In the genomic region with DNA sequence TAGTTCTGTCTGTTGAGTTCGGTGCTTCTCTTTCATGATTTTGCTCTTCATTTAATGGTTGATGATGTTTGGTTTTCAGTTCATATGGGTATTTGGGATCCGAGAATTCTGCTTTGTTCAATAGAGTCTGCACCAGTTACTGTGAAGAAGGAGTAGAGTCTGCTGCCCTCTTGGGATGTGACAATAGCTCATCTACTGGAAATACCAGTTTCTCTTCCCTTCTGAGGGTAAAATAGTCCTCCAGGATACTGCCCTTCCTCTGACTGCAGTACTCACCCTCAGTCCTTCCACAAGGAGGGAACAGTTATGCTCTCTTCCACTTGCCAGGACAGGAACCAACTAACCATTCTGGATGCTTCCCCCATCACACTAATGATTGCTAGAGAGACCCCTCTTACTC, we compare ENCODE assay signal across 22 cellular contexts. TPM values are rescaled to one million over a fixed set of nuclear protein-coding genes. Genes with fewer than 3 reads are reported as not detected.
"Had no signal": no experiment of that assay in that cellular context is flagged by ENCODE, and none has a peak within 500 bp of the region (broad histone marks: within the 10 kb centered on the region; RNA-seq: fewer than 3 reads in every experiment).

No MANE protein-coding gene starts in this region.

- H3K4me1 ChIP-seq: adrenal gland, SJCRH30 had no signal

- H3K9me3 ChIP-seq: SJCRH30, SK-N-SH had no signal

- H3K9ac ChIP-seq: SK-N-SH had no signal

- H3K27me3 ChIP-seq: adrenal gland, SJCRH30 had no signal

- H3K4me2 ChIP-seq: SK-N-SH had no signal

- DNase-seq: activated CD4-positive, alpha-beta T cell treated with anti-CD3 and anti-CD28 coated beads for 48 hours; activated CD4-positive, alpha-beta T cell treated with anti-CD3 and anti-CD28 coated beads, Interleukin-2, amount 50 U/mL, for 4 hours; activated CD4-positive, CD25-positive, alpha-beta regulatory T cell treated with anti-CD3 and anti-CD28 coated beads, Interleukin-2, amount 50 U/mL, for 72 hours; activated CD8-positive, alpha-beta memory T cell treated with anti-CD3 and anti-CD28 coated beads, Interleukin-2, amount 50 U/mL, for 48 hours; activated CD8-positive, alpha-beta T cell treated with anti-CD3 and anti-CD28 coated beads, Interleukin-2, amount 10 ng/mL, durations not matched to agents 7 days and 5 days; activated naive CD4-positive, alpha-beta T cell treated with anti-CD3 and anti-CD28 coated beads, Interleukin-2, amount 50 U/mL, for 16 hours; activated naive CD8-positive, alpha-beta T cell treated with anti-CD3 and anti-CD28 coated beads, Interleukin-2, amount 10 ng/mL, durations not matched to agents 7 days and 5 days; activated T-cell treated with anti-CD3 and anti-CD28 coated beads, Interleukin-2, amount 50 U/mL, for 1 hour; adrenal gland; anterior cingulate cortex; caudate nucleus; Karpas-422; NCI-H1105; NCI-H1436; NCI-H187; NCI-H2081 treated with DMSO at 0.1 percent for 48 hours; NCI-H446; NCI-H524; SJCRH30; SK-N-SH; T-helper 1 cell had no signal

- ATAC-seq: activated CD8-positive, alpha-beta T cell treated with anti-CD3 and anti-CD28 coated beads, Interleukin-2, amount 10 ng/mL, durations not matched to agents 7 days and 5 days had no signal

- H3K27ac ChIP-seq: adrenal gland, SJCRH30 had no signal

- H3K4me3 ChIP-seq: adrenal gland, SJCRH30 had no signal

- H3K36me3 ChIP-seq: adrenal gland, SJCRH30 had no signal

RNA-seq across cellular contexts. Expression of gene TNFAIP6, which starts 12.5 kb away (rescaled TPM):
- total RNA-seq: activated CD8-positive, alpha-beta T cell treated with anti-CD3 and anti-CD28 coated beads, Interleukin-2, amount 10 ng/mL, durations not matched to agents 7 days and 5 days; activated naive CD8-positive, alpha-beta T cell treated with anti-CD3 and anti-CD28 coated beads, Interleukin-2, amount 10 ng/mL, durations not matched to agents 7 days and 5 days; T-helper 2 cell treated with Interferon-gamma antibody and Interleukin-4, amounts not matched to agents 100 ng/mL and 5 ng/mL, for 36 hours had no signal
